ENCODE assay signal across 22 cellular contexts in genomic region chr14:26960049-26960688, GRCh38.
A peak's percentile ranks its signal among the peaks of the same experiment; 100 is the strongest.
DNase-seq lines count a peak whose midpoint lies in the region; TF ChIP-seq lines count a peak whose summit lies in the region.
"Had no signal": no experiment of that assay in that cellular context is flagged by ENCODE, and none has a peak within 500 bp of the region (broad histone marks: within the 10 kb centered on the region; RNA-seq: fewer than 3 reads in every experiment).

No MANE protein-coding gene starts in this region.

- no peak overlapping the region for H2AFZ ChIP-seq in OCI-LY7 (ENCODE audit: low read length)
- no peak overlapping the region for H2AFZ ChIP-seq in Karpas-422 (ENCODE audit: low read length)

- TF ChIP-seq CTCF in OCI-LY7 (conservative IDR thresholded peaks at IDR 0.05; ENCODE audit: low read length) = no peak

- H3K4me3 ChIP-seq in OCI-LY7 (ENCODE audit: low read depth, low read length, poor library complexity, severe bottlenecking) (no peak overlapping the region), Karpas-422 (ENCODE audit: low read length) (no peak overlapping the region)
- H3K4me3 ChIP-seq: A549, body of pancreas, left ventricle myocardium inferior, psoas muscle, spleen, stomach had no signal

- TF ChIP-seq POLR2A in erythroblast (IDR thresholded peaks at IDR 0.05; ENCODE audit: low read length) = no peak

- DNase-seq in NCI-H82 (lab: John Stamatoyannopoulos, UW) (peak; percentile 18), NCI-H82 treated with DMSO at 0.1 percent for 48 hours (lab: John Stamatoyannopoulos, UW; ENCODE audit: unreplicated experiment) (no peak), NCI-H748 treated with DMSO at 0.1 percent for 48 hours (lab: John Stamatoyannopoulos, UW) (peak; percentile 53), islet precursor cell (peak; percentile 50), OCI-LY7 (ENCODE audit: low spot score) (no peak), erythroblast (lab: John Stamatoyannopoulos, UW) (no peak), NCI-H2029 treated with DMSO at 0.1 percent for 48 hours (lab: John Stamatoyannopoulos, UW) (no peak), Karpas-422 (no peak)
- DNase-seq: activated CD4-positive, alpha-beta T cell treated with anti-CD3 and anti-CD28 coated beads, Interleukin-2, amount 10 ng/mL, durations not matched to agents 7 days and 5 days; activated CD8-positive, alpha-beta memory T cell treated with anti-CD3 and anti-CD28 coated beads, Interleukin-2, amount 50 U/mL, for 4 hours; body of pancreas; COR-L47; effector memory CD8-positive, alpha-beta T cell; KBM-7; left ventricle myocardium inferior; MV-4-11; NCI-H226; psoas muscle; spleen; stimulated activated CD4-positive, alpha-beta T cell treated with anti-CD3 and anti-CD28 coated beads, Interleukin-4, amount 100 ng/mL, for 4 hours; stomach had no signal

- no peaks in the 10 kb centered on the region for H3K4me1 ChIP-seq in OCI-LY7 (ENCODE audit: insufficient read depth, low read length, poor library complexity, severe bottlenecking)
- H3K4me1 ChIP-seq in Karpas-422 (ENCODE audit: low read length) = no peaks in the 10 kb centered on the region
- H3K4me1 ChIP-seq: A549, body of pancreas, left ventricle myocardium inferior, psoas muscle, spleen, stomach had no signal

- POLR2A ChIA-PET in OCI-LY7 (lab: Charles Lee) = no interaction called here

- H3K27ac ChIP-seq in OCI-LY7 (ENCODE audit: low read depth, low read length, poor library complexity, severe bottlenecking) (no peak overlapping the region), Karpas-422 (ENCODE audit: low read length) (no peak overlapping the region)
- H3K27ac ChIP-seq: A549, body of pancreas, left ventricle myocardium inferior, psoas muscle, spleen, stomach had no signal

- H3K36me3 ChIP-seq in OCI-LY7 (ENCODE audit: insufficient read depth, low read length) (no peaks in the 10 kb centered on the region), Karpas-422 (ENCODE audit: insufficient read depth, low read length) (no peaks in the 10 kb centered on the region)
- H3K36me3 ChIP-seq: left ventricle myocardium inferior, spleen, stomach had no signal

- no peaks in the 10 kb centered on the region for H4K20me1 ChIP-seq in OCI-LY7 (ENCODE audit: insufficient read depth, low read length)
- H4K20me1 ChIP-seq in Karpas-422 (ENCODE audit: insufficient read depth, low read depth, low read length) = no peaks in the 10 kb centered on the region

- H3K9me3 ChIP-seq in OCI-LY7 (ENCODE audit: low read length) = 0 out of 2 replicates have a peak, but pooled peaks cover 9% of the 10 kb centered on the region
- peaks cover 69% of the 10 kb centered on the region for H3K9me3 ChIP-seq in Karpas-422 (ENCODE audit: low read length)
- H3K9me3 ChIP-seq: A549, body of pancreas, left ventricle myocardium inferior, psoas muscle, spleen, stomach had no signal

- no peak overlapping the region for H3K4me2 ChIP-seq in OCI-LY7 (ENCODE audit: low read length)
- H3K4me2 ChIP-seq in Karpas-422 (ENCODE audit: low read depth, low read length, poor library complexity, severe bottlenecking) = no peak overlapping the region
- H3K4me2 ChIP-seq: A549 had no signal

- BruUV-seq in OCI-LY7 (replicated peaks; lab: Mats Ljungman, UMichigan) = no TSS peak

- H3K9ac ChIP-seq in Karpas-422 (ENCODE audit: low read length) = no peak overlapping the region

- CTCF ChIA-PET in OCI-LY7 (lab: Charles Lee; ENCODE audit: unreplicated experiment) = no interaction called here

- H3K79me2 ChIP-seq in OCI-LY7 (ENCODE audit: insufficient read depth, low read depth, low read length) (no peaks in the 10 kb centered on the region), Karpas-422 (ENCODE audit: low read length) (no peaks in the 10 kb centered on the region)

- intact Hi-C loops in OCI-LY7 (cut with micrococcal nuclease; ENCODE audit: unreplicated experiment) = no loop called here

- H3K27me3 ChIP-seq in Karpas-422 (ENCODE audit: low read length) = no peaks in the 10 kb centered on the region
- H3K27me3 ChIP-seq: body of pancreas, spleen, stomach had no signal

- no peaks in the 10 kb centered on the region for H3K9me2 ChIP-seq in OCI-LY7 (ENCODE audit: insufficient read depth, low read length)
- H3K9me2 ChIP-seq in Karpas-422 (replicated peaks; ENCODE audit: insufficient read depth, low read length) = no peaks in the 10 kb centered on the region

Comparison
In these comparisons a context has a peak if more than half of its experiments do, and no peak if none do; other contexts are left out.
1. DNase-seq: peak in NCI-H82 (single experiment), NCI-H748 treated with DMSO at 0.1 percent for 48 hours (single experiment) and islet precursor cell (single experiment); none in NCI-H82 treated with DMSO at 0.1 percent for 48 hours (single experiment), OCI-LY7 (single experiment), erythroblast (0 of 2), NCI-H2029 treated with DMSO at 0.1 percent for 48 hours (single experiment) and Karpas-422 (single experiment).